Comparison of ENCODE assay signal across 12 cellular contexts in the genomic region with DNA sequence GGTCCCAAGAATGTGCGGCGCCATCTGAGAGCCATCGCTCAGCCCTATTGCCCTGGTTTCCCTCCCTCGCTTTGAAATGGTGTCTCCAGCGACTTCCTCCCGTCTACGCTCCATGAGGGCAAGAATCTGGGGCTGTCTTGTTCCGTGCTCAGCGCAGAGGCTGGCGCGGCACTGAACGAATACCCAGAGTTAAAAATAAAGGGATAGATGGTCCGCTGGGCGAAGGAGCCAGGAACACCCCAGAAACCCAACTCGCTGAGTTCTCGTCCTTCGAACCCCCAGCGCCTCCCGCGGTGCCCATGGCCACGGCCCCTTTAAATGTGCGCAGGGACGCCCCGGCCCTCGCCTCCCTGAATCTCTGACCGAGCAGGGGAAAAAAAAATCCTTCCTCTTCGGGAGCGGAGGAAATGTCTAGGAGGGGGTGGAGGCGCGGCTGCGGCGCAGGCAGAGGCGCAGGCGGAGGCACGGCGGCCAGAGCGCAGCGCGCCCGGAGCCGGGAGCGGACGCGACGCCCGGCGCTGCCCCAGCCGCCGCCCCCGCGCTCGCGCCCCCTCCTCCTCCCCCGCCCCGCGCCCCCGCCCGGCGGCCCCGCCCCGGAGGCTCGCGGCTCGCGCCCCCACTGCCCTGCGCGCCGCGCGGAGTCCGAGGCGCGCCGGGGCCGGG. TPM values are rescaled to one million over a fixed set of nuclear protein-coding genes. Genes with fewer than 3 reads are reported as not detected.
DNase-seq lines count a peak whose midpoint lies in the region; ATAC-seq, FAIRE-seq and TF ChIP-seq lines count a peak whose summit lies in the region.
"Had no signal": no experiment of that assay in that cellular context is flagged by ENCODE, and none has a peak within 500 bp of the region (broad histone marks: within the 10 kb centered on the region; RNA-seq: fewer than 3 reads in every experiment).

No MANE protein-coding gene starts in this region.

- intact Hi-C loops in Caco-2 (cut with micrococcal nuclease; ENCODE audit: unreplicated experiment) (no loop called here), posterior vena cava (cut with DNase I) (no loop called here)

- H3K4me3 ChIP-seq in Caco-2 (ENCODE audit: low read depth, low read length) (peak overlapping the region; percentile 31), astrocyte (ENCODE audit: insufficient read depth, low read depth, low read length) (peak overlapping the region; percentile 5), iPS-11a (ENCODE audit: low read depth, low read length) (peak overlapping the region; percentile 51)
- H3K4me3 ChIP-seq: GM12878 had no signal

- H3K36me3 Mint-ChIP-seq in Caco-2 (ENCODE audit: insufficient read depth, unreplicated experiment), result no peaks in the 10 kb centered on the region
- H3K36me3 Mint-ChIP-seq in astrocyte (ENCODE audit: low read depth, unreplicated experiment), result no peaks in the 10 kb centered on the region
- H3K36me3 Mint-ChIP-seq: naive thymus-derived CD4-positive, alpha-beta T cell had no signal

- no TSS peak for BruUV-seq in Caco-2 (replicated peaks; lab: Mats Ljungman, UMichigan)

- H3K27ac ChIP-seq in astrocyte (ENCODE audit: low read depth, low read length), result no peak overlapping the region

- no peak overlapping the region for H2AFZ ChIP-seq in astrocyte (ENCODE audit: low read depth, low read length)

- H3K27me3 ChIP-seq in Caco-2 (replicated peaks; ENCODE audit: control insufficient read depth, insufficient read depth, low read length), result no peaks in the 10 kb centered on the region
- H3K27me3 ChIP-seq in astrocyte (ENCODE audit: insufficient read depth, low read length), result peaks cover 54% of the 10 kb centered on the region

- H3K27ac Mint-ChIP-seq in Caco-2 (ENCODE audit: unreplicated experiment) (no peak overlapping the region), astrocyte (ENCODE audit: unreplicated experiment) (no peak overlapping the region)
- H3K27ac Mint-ChIP-seq: B cell; naive thymus-derived CD4-positive, alpha-beta T cell had no signal

- H3K4me1 Mint-ChIP-seq in Caco-2 (ENCODE audit: low read depth, unreplicated experiment) (peaks cover under 1% of the 10 kb centered on the region), astrocyte (ENCODE audit: low read depth, unreplicated experiment) (peaks cover 16% of the 10 kb centered on the region)

- H3K4me1 ChIP-seq in Caco-2 (no peaks in the 10 kb centered on the region), astrocyte (ENCODE audit: insufficient read depth, low read length) (no peaks in the 10 kb centered on the region)

- TF ChIP-seq CTCF in Caco-2 (IDR thresholded peaks at IDR 0.05; ENCODE audit: insufficient read depth in 1 of 2, low read depth in 1 of 2, low read length in 1 of 2, severe bottlenecking in 1 of 2, unreplicated experiment in 1 of 2), result no peak
- no peak for TF ChIP-seq CTCF in astrocyte (IDR thresholded peaks at IDR 0.05; ENCODE audit: insufficient read depth, low read depth, low read length)

- H3K27me3 Mint-ChIP-seq in Caco-2 (ENCODE audit: insufficient read depth, unreplicated experiment) (peaks cover 27% of the 10 kb centered on the region), astrocyte (ENCODE audit: low read depth, unreplicated experiment) (peaks cover 66% of the 10 kb centered on the region)

- H3K4me3 Mint-ChIP-seq in Caco-2 (ENCODE audit: unreplicated experiment), result peak overlapping the region; percentile 38
- peak overlapping the region; percentile 79 for H3K4me3 Mint-ChIP-seq in astrocyte (ENCODE audit: unreplicated experiment)
- H3K4me3 Mint-ChIP-seq: B cell had no signal

- POLR2A ChIA-PET in Caco-2 (lab: Charles Lee), result no interaction called here

- ATAC-seq in GM18511 (IDR thresholded peaks at IDR 0.05; ENCODE audit: unreplicated experiment), result no peak
- ATAC-seq: GM12878; naive thymus-derived CD4-positive, alpha-beta T cell had no signal

- H3K9ac ChIP-seq in astrocyte (ENCODE audit: low read length), result no peak overlapping the region

- DNase-seq in Caco-2 (no peak), astrocyte (ENCODE audit: low read depth) (no peak), posterior vena cava (ENCODE audit: low spot score) (peak; percentile 82), NCI-H146 (lab: John Stamatoyannopoulos, UW) (no peak), NCI-H2171 treated with DMSO at 0.1 percent for 48 hours (lab: John Stamatoyannopoulos, UW) (no peak)
- no peak for DNase-seq in stimulated activated naive CD4-positive, alpha-beta T cell treated with Interleukin-2 at 50 U/mL for 16 hours (lab: John Stamatoyannopoulos, UW)
- DNase-seq: naive thymus-derived CD4-positive, alpha-beta T cell; NCI-H2081 had no signal

- H3K79me2 ChIP-seq in astrocyte (ENCODE audit: insufficient read depth, low read length), result no peaks in the 10 kb centered on the region

- H4K20me1 ChIP-seq in astrocyte (ENCODE audit: insufficient read depth, low read length), result no peaks in the 10 kb centered on the region

- H3K9me3 ChIP-seq in Caco-2 (no peaks in the 10 kb centered on the region), astrocyte (ENCODE audit: insufficient read depth, low read depth, low read length) (no peaks in the 10 kb centered on the region)

- CTCF ChIA-PET in Caco-2 (lab: Charles Lee), result no interaction called here

- FAIRE-seq in astrocyte (lab: Jason Lieb, UNC), result no peak
- FAIRE-seq: GM12878 had no signal

- H3K4me2 ChIP-seq in astrocyte (ENCODE audit: low read length), result peak overlapping the region; percentile 51

- H3K9me3 Mint-ChIP-seq in Caco-2 (ENCODE audit: unreplicated experiment), result no peaks in the 10 kb centered on the region
- H3K9me3 Mint-ChIP-seq in astrocyte (ENCODE audit: unreplicated experiment), result peaks cover 2% of the 10 kb centered on the region

- no peaks in the 10 kb centered on the region for H3K36me3 ChIP-seq in Caco-2 (ENCODE audit: control insufficient read depth, insufficient read depth, low read length)
- no peaks in the 10 kb centered on the region for H3K36me3 ChIP-seq in astrocyte (ENCODE audit: insufficient read depth, low read length)

RNA-seq across cellular contexts. Expression of a gene that starts 8.6 kb away (rescaled TPM):
- total RNA-seq in Caco-2 (2022) (0.16 and 0.25 TPM in 2 replicates), astrocyte (2.0 and 2.6 TPM in 2 replicates), posterior vena cava (10 to 100 TPM; 34.7 to 35.4 TPM)
- total RNA-seq: B cell had no signal
